ENCODE assay signal across 1 cellular context in the genomic region with DNA sequence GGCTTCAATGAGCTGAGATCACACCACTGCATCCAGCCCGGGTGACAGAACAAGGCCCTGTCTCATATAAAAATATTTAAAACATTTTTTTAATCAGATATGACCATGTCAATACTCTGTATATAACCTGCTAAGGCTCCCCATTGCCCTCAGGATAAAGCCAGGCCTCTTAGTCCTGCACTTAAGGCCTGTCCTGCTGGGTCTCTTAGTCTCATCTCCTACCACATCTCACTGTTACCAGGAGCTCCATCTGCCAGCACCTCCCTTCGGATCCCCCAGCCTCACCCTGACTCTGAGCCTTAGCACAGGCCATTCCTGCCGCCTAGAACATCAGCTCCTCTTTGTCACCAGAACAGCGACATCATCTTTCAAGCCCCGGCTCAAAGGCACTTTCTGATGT.
TF ChIP-seq lines count a peak whose summit lies in the region.

No MANE protein-coding gene starts in this region.

TF ChIP-seq in SK-N-SH treated with all-trans-retinoic acid at 6 μM for 48 hours, 23 proteins besides CTCF, POLR2A, EP300 and RAD21 (continued from another document):
- TF ChIP-seq, protein P1, sequence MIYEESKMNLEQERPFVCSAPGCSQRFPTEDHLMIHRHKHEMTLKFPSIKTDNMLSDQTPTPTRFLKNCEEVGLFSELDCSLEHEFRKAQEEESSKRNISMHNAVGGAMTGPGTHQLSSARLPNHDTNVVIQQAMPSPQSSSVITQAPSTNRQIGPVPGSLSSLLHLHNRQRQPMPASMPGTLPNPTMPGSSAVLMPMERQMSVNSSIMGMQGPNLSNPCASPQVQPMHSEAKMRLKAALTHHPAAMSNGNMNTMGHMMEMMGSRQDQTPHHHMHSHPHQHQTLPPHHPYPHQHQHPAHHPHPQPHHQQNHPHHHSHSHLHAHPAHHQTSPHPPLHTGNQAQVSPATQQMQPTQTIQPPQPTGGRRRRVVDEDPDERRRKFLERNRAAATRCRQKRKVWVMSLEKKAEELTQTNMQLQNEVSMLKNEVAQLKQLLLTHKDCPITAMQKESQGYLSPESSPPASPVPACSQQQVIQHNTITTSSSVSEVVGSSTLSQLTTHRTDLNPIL (CRISPR knock-in tag; IDR thresholded peaks at IDR 0.05; ENCODE audit: low read depth): no peak
- TF ChIP-seq GLIS3 (CRISPR knock-in tag; IDR thresholded peaks at IDR 0.05) (no peak), CSDC2 (CRISPR knock-in tag; IDR thresholded peaks at IDR 0.05) (no peak)
TF ChIP-seq in SK-N-SH treated with all-trans-retinoic acid at 6 μM for 48 hours: peak in this region for 0.
